ENCODE assay signal across 1 cellular context in the genomic region with DNA sequence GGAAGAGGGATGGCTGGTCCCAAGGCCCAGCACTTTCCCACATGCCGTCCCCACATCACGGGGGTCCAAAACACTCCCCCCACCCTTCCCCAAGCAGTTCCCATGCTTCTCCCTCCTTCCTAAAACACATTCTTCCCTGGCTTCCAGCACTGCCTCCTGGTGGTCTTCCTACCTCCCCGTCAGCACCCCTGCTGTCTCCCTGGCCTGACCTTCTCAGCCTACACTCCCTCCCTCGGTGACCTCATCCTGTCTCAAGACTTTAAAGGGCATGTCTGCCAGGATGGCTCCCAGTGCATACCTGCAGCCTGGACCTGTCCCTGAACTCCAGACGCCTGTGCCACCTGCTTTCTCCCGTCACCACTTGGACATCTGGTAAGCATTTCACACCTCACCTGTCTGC.
TF ChIP-seq lines count a peak whose summit lies in the region.

No MANE protein-coding gene starts in this region.

TF ChIP-seq in HCT116, 20 proteins besides CTCF, POLR2A, EP300 and RAD21 (continued from another document):
- TF ChIP-seq, protein P1, sequence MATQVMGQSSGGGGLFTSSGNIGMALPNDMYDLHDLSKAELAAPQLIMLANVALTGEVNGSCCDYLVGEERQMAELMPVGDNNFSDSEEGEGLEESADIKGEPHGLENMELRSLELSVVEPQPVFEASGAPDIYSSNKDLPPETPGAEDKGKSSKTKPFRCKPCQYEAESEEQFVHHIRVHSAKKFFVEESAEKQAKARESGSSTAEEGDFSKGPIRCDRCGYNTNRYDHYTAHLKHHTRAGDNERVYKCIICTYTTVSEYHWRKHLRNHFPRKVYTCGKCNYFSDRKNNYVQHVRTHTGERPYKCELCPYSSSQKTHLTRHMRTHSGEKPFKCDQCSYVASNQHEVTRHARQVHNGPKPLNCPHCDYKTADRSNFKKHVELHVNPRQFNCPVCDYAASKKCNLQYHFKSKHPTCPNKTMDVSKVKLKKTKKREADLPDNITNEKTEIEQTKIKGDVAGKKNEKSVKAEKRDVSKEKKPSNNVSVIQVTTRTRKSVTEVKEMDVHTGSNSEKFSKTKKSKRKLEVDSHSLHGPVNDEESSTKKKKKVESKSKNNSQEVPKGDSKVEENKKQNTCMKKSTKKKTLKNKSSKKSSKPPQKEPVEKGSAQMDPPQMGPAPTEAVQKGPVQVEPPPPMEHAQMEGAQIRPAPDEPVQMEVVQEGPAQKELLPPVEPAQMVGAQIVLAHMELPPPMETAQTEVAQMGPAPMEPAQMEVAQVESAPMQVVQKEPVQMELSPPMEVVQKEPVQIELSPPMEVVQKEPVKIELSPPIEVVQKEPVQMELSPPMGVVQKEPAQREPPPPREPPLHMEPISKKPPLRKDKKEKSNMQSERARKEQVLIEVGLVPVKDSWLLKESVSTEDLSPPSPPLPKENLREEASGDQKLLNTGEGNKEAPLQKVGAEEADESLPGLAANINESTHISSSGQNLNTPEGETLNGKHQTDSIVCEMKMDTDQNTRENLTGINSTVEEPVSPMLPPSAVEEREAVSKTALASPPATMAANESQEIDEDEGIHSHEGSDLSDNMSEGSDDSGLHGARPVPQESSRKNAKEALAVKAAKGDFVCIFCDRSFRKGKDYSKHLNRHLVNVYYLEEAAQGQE (IDR thresholded peaks at IDR 0.05; ENCODE audit: low read depth): no peak
- TF ChIP-seq YY1 (IDR thresholded peaks at IDR 0.05; ENCODE audit: extremely low read depth, insufficient replicate concordance, low read depth, low read length) (no peak), TCF7L2 (IDR thresholded peaks at IDR 0.05; ENCODE audit: borderline replicate concordance, extremely low read depth, insufficient read depth, insufficient read length) (no peak), SP1 (IDR thresholded peaks at IDR 0.05; ENCODE audit: low read depth) (no peak)
- TF ChIP-seq, protein P2, sequence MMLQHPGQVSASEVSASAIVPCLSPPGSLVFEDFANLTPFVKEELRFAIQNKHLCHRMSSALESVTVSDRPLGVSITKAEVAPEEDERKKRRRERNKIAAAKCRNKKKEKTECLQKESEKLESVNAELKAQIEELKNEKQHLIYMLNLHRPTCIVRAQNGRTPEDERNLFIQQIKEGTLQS (IDR thresholded peaks at IDR 0.05): no peak
